In genomic region chr7:107884419-107884818, GRCh38 we compare ENCODE assay signal across 1 cellular context.
TF ChIP-seq lines count a peak whose summit lies in the region.

No MANE protein-coding gene starts in this region.

TF ChIP-seq in K562, 482 proteins besides CTCF, POLR2A, EP300 and RAD21 (continued from another document):
- TF ChIP-seq MEF2D (tag; conservative IDR thresholded peaks at IDR 0.05; ENCODE audit: low read depth) = no peak
